ENCODE assay signal across 8 cellular contexts in the genomic region with DNA sequence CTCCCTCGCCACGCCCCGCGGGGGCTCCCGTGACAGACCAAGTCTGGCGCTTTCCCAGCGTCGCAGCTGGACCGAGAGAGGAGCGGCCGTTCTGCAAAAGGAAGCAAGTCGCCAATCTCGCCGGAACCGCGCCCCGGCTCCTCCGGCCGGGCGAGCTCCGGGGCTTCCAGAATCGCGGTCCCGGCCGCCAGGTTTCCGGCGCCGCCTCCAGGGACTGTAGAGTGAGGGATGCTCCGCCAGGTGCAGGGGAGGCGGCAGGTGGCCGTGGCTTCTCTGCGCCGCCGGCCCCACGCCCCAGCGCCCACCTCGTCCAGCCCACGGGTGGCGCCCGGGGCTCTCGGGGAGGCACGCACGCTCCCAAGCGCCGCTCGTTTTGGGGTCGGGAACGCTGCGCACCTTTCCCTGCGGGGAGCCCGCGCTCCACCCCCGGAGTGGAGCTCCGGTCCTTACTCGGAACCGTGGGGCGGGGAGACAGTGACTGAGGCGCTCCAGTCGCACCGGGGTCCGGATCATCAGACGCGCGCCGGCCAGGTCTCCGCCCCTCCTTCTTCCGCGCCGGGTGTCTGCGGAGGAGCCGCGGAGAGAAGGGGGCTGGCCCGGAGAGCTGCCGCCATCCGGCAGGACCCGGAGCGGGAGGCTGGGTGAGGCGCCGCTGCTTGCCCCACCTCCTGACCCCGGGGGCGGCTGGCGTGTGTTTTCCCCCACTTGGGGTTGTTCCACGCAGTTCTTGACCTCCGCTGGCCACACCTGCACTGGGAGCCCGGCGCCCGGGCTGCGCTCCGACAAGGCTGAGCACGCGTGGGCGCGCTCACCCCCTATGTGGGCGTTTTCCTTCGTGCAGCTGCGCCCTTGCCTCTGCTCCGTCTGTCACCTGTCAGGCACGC. TPM values are rescaled to one million over a fixed set of nuclear protein-coding genes. Genes with fewer than 3 reads are reported as not detected.
A peak's percentile ranks its signal among the peaks of the same experiment; 100 is the strongest.
DNase-seq lines count a peak whose midpoint lies in the region; ATAC-seq and TF ChIP-seq lines count a peak whose summit lies in the region.

A gene with protein sequence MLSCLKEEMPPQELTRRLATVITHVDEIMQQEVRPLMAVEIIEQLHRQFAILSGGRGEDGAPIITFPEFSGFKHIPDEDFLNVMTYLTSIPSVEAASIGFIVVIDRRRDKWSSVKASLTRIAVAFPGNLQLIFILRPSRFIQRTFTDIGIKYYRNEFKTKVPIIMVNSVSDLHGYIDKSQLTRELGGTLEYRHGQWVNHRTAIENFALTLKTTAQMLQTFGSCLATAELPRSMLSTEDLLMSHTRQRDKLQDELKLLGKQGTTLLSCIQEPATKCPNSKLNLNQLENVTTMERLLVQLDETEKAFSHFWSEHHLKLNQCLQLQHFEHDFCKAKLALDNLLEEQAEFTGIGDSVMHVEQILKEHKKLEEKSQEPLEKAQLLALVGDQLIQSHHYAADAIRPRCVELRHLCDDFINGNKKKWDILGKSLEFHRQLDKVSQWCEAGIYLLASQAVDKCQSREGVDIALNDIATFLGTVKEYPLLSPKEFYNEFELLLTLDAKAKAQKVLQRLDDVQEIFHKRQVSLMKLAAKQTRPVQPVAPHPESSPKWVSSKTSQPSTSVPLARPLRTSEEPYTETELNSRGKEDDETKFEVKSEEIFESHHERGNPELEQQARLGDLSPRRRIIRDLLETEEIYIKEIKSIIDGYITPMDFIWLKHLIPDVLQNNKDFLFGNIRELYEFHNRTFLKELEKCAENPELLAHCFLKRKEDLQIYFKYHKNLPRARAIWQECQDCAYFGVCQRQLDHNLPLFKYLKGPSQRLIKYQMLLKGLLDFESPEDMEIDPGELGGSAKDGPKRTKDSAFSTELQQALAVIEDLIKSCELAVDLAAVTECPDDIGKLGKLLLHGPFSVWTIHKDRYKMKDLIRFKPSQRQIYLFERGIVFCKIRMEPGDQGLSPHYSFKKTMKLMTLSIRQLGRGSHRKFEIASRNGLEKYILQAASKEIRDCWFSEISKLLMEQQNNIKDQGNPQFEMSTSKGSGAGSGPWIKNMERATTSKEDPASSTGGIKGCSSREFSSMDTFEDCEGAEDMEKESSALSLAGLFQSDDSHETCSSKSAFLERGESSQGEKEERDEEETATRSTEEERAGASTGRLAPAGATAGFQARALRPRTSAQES (minus strand): TSS at position 480 of the 884 bp plus-strand sequence. CDS start 642 bp downstream, outside the sequence.

- POLR2A ChIA-PET in GM10248 (lab: Yijun Ruan, JAX): no interaction called here

- H3K36me3 ChIP-seq in left lung: no peaks in the 10 kb centered on the region

- intact Hi-C loops in left lung (cut with DNase I): no loop called here

- H3K27me3 ChIP-seq in left lung: peaks cover 23 to 58% of the 10 kb centered on the region in 2 donors

- H3K27ac ChIP-seq in cingulate gyrus (ENCODE audit: low read depth, low read length) (peak within 1 kb of the TSS; percentile 39), left lung (no peak within 1 kb of the TSS)

- peak; percentile 86 for DNase-seq in GM10248 (ENCODE audit: extremely low spot score)
- DNase-seq in NCI-H2081 treated with DMSO at 0.1 percent for 48 hours (lab: John Stamatoyannopoulos, UW): peak; percentile 45
- DNase-seq in activated CD4-positive, alpha-beta T cell treated with anti-CD3 and anti-CD28 coated beads for 4 hours: peak; percentile 68 to 78
- DNase-seq in left lung: peak; percentile 58 to 87
- peak; percentile 63 for DNase-seq in stimulated activated CD4-positive, alpha-beta T cell treated with anti-CD3 and anti-CD28 coated beads, Interleukin-2, amount 100 ng/mL, for 4 hours (ENCODE audit: low read depth)
- no peak for DNase-seq in GF-D8 (lab: John Stamatoyannopoulos, UW)

- peak within 1 kb of the TSS; percentile 48 to 67 for H3K4me3 ChIP-seq in left lung

- TF ChIP-seq CTCF in GM10248 (IDR thresholded peaks at IDR 0.05; ENCODE audit: control extremely low read depth, extremely low read depth, low read depth, missing control alignments): no peak
- TF ChIP-seq CTCF in left lung (IDR thresholded peaks at IDR 0.05): no peak

- CTCF ChIA-PET in GM10248 (lab: Yijun Ruan, JAX): interaction anchor here (1.1 to 2.2 kb wide), 8 partner anchors 8 to 343 kb away, joined by 3 to 6 read pairs (median 3); no protein-coding TSS in a partner anchor

- peaks cover 6 to 17% of the 10 kb centered on the region in 2 donors for H3K4me1 ChIP-seq in left lung

- ATAC-seq in HG02678 (IDR thresholded peaks at IDR 0.05; ENCODE audit: unreplicated experiment) (peak; percentile 82), left lung (peak; percentile 78)

- H3K9me3 ChIP-seq in left lung: no peaks in the 10 kb centered on the region

RNA-seq across cellular contexts. Expression of the gene that starts here (rescaled TPM):
- under 1 TPM; 0.41 to 0.52 TPM for total RNA-seq in left lung

Comparison
In these comparisons a context has a peak if more than half of its experiments do, and no peak if none do; other contexts are left out.
1. Peak in DNase-seq, ATAC-seq and H3K4me3 ChIP-seq in left lung; RNA of the gene not detected or under 1 TPM.